ENCODE assay signal across 17 cellular contexts in genomic region chr12:104736307-104736706, GRCh38.
DNase-seq lines count a peak whose midpoint lies in the region; ATAC-seq, FAIRE-seq and TF ChIP-seq lines count a peak whose summit lies in the region.
"Had no signal": no experiment of that assay in that cellular context is flagged by ENCODE, and none has a peak within 500 bp of the region (broad histone marks: within the 10 kb centered on the region; RNA-seq: fewer than 3 reads in every experiment).

No MANE protein-coding gene starts in this region.

- no peaks in the 10 kb centered on the region for H3K9me3 ChIP-seq in BE2C
- H3K9me3 ChIP-seq: right atrium auricular region had no signal

- H3K36me3 ChIP-seq in BE2C (no peaks in the 10 kb centered on the region), brain microvascular endothelial cell (replicated peaks) (no peaks in the 10 kb centered on the region)
- H3K36me3 ChIP-seq: right atrium auricular region had no signal

- H3K27me3 Mint-ChIP-seq in nephron (ENCODE audit: low read depth), result peaks cover 19% of the 10 kb centered on the region

- H3K27me3 ChIP-seq in BE2C, result no peaks in the 10 kb centered on the region
- no peaks in the 10 kb centered on the region for H3K27me3 ChIP-seq in brain microvascular endothelial cell (replicated peaks)
- H3K27me3 ChIP-seq: right atrium auricular region had no signal

- peaks cover 66% of the 10 kb centered on the region for H3K4me1 Mint-ChIP-seq in nephron

- TF ChIP-seq POLR2A in H54 (IDR thresholded peaks at IDR 0.05; ENCODE audit: low read depth, low read length), result no peak

- no peak for TF ChIP-seq CTCF in BE2C (IDR thresholded peaks at IDR 0.05; ENCODE audit: low read depth, low read length)
- TF ChIP-seq CTCF in brain microvascular endothelial cell (IDR thresholded peaks at IDR 0.05; ENCODE audit: low read depth, low read length, missing control alignments), result peak; percentile 28
- no peak for TF ChIP-seq CTCF in nephron (IDR thresholded peaks at IDR 0.05; ENCODE audit: unreplicated experiment in 3 of 3)

- no peak for ATAC-seq in HG02981 (IDR thresholded peaks at IDR 0.05; ENCODE audit: unreplicated experiment)
- ATAC-seq: GM23338 had no signal

- no peak overlapping the region for H3K4me3 Mint-ChIP-seq in nephron
- H3K4me3 Mint-ChIP-seq: GM23338 had no signal

- in situ Hi-C loops in brain microvascular endothelial cell (cut with HindIII; ENCODE audit: low pct_ligation_motif_present, low sequenced_read_pairs), result no loop called here

- peak overlapping the region in 2 of 3 experiments; percentile 25 to 53 for H3K27ac Mint-ChIP-seq in nephron
- H3K27ac Mint-ChIP-seq: GM23338 had no signal

- H3K4me3 ChIP-seq in BE2C (ENCODE audit: low read depth, low read length) (no peak overlapping the region), brain microvascular endothelial cell (ENCODE audit: low read depth, low read length) (no peak overlapping the region)
- H3K4me3 ChIP-seq: GM23338, lung, right atrium auricular region had no signal

- H3K27ac ChIP-seq in brain microvascular endothelial cell, result no peak overlapping the region
- H3K27ac ChIP-seq: right atrium auricular region had no signal

- H3K36me3 Mint-ChIP-seq in nephron (ENCODE audit: low read depth), result no peaks in the 10 kb centered on the region

- H3K4me1 ChIP-seq in BE2C, result peaks cover 39% of the 10 kb centered on the region

- DNase-seq in BE2C (peak; percentile 32), H54 (ENCODE audit: insufficient read length, low spot score) (peak; percentile 26), brain microvascular endothelial cell (peak; percentile 67), DMS53 (lab: John Stamatoyannopoulos, UW) (no peak), AML-193 (lab: John Stamatoyannopoulos, UW) (no peak), UCSD-AML1 (lab: John Stamatoyannopoulos, UW; ENCODE audit: unreplicated experiment) (no peak)
- DNase-seq: activated CD8-positive, alpha-beta memory T cell treated with anti-CD3 and anti-CD28 coated beads for 24 hours; GDM1; glutamatergic neuron; MV-4-11; NCI-H510A; SHP77 had no signal

- H3K9me3 Mint-ChIP-seq in nephron, result no peaks in the 10 kb centered on the region
- H3K9me3 Mint-ChIP-seq: GM23338 had no signal

- no peak for FAIRE-seq in H54 (lab: Jason Lieb, UNC)

Comparison
In these comparisons a context has a peak if more than half of its experiments do, and no peak if none do; other contexts are left out.
1. DNase-seq: peak in BE2C (single experiment), H54 (single experiment) and brain microvascular endothelial cell (single experiment); none in DMS53 (single experiment), AML-193 (0 of 2) and UCSD-AML1 (single experiment).